ENCODE assay signal across 8 cellular contexts in the genomic region with DNA sequence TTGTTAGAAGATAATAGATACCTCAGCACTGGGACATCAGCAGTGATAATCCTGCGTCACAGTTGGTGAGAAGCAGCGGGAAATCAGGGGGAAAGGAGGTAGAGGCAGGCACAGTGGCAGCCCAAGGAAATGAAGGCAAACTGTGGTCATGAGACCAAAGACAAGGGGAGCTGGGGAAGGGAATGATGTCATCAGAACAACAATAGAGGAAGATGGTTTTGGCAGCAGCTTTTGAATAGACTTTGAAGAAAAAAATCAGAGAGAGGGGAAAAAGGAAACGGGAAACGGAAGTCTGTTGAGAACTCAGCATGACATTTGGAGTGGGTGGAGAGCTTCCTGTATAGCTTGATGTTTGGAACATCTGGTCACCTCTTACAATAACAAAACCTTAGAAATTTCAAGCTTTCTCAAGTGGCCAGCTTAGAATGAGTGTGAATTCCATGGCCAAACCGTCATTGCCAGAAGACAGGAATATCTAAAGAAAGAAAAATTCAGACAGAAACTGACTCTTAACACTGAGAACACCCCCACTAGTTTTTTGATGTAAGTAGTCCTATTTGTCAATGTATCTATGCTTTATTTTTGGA. TPM values are rescaled to one million over a fixed set of nuclear protein-coding genes. Genes with fewer than 3 reads are reported as not detected.
DNase-seq lines count a peak whose midpoint lies in the region; ATAC-seq and TF ChIP-seq lines count a peak whose summit lies in the region.

No MANE protein-coding gene starts in this region.

- peak overlapping the region; percentile 9 for H3K27ac ChIP-seq in CD4-positive, CD25-positive, alpha-beta regulatory T cell (ENCODE audit: insufficient read depth, low read length, poor library complexity, severe bottlenecking)
- H3K27ac ChIP-seq in SK-N-SH (ENCODE audit: low read depth in 2 of 2, low read length in 1 of 2): no peak overlapping the region

- H3K36me3 Mint-ChIP-seq in CD4-positive, CD25-positive, alpha-beta regulatory T cell: no peaks in the 10 kb centered on the region

- H3K27me3 Mint-ChIP-seq in CD4-positive, CD25-positive, alpha-beta regulatory T cell: no peaks in the 10 kb centered on the region

- WGBS in SK-N-SH (ENCODE audit: low lambda C conversion rate): 39% methylated on average over 5 of the region's 5 CpGs

- no peaks in the 10 kb centered on the region for H3K27me3 ChIP-seq in CD4-positive, CD25-positive, alpha-beta regulatory T cell (ENCODE audit: control insufficient read depth, insufficient read depth, low read length)
- peaks cover 5% of the 10 kb centered on the region; the same call in 1 of the 2 replicates for H3K27me3 ChIP-seq in SK-N-SH (ENCODE audit: insufficient read depth)

- TF ChIP-seq RAD21 in SK-N-SH (IDR thresholded peaks at IDR 0.05; ENCODE audit: low read length): no peak

- 0 out of 2 replicates have a peak overlapping the region, but pooled peaks have one; percentile 17 for H3K4me2 ChIP-seq in SK-N-SH

- no peaks in the 10 kb centered on the region for H4K20me1 ChIP-seq in SK-N-SH (ENCODE audit: insufficient read depth)

- H3K4me1 ChIP-seq in CD4-positive, CD25-positive, alpha-beta regulatory T cell (ENCODE audit: control insufficient read depth, insufficient read depth, low read length, poor library complexity, severe bottlenecking): peaks cover 17% of the 10 kb centered on the region
- peaks cover 3 to 4% of the 10 kb centered on the region in 2 experiments; a peak in 2 of 4 replicates for H3K4me1 ChIP-seq in SK-N-SH (ENCODE audit: control insufficient read depth in 1 of 2, insufficient read depth in 2 of 2, low read depth in 1 of 2, low read length in 1 of 2)

- no peak for TF ChIP-seq CTCF in SK-N-SH (IDR thresholded peaks at IDR 0.05)

- peak overlapping the region; percentile 11 to 91 (median 67) for H3K27ac Mint-ChIP-seq in CD4-positive, CD25-positive, alpha-beta regulatory T cell

- H3K4me3 Mint-ChIP-seq in CD4-positive, CD25-positive, alpha-beta regulatory T cell: peak overlapping the region; percentile 1 to 78 (median 54)

- ATAC-seq in CD4-positive, CD25-positive, alpha-beta regulatory T cell (ENCODE audit: low read depth in 2 of 2): peak; percentile 50 to 74
- peak; percentile 70 for ATAC-seq in GM18870 (IDR thresholded peaks at IDR 0.05; ENCODE audit: unreplicated experiment)
- peak; percentile 67 for ATAC-seq in HG03175 (IDR thresholded peaks at IDR 0.05; ENCODE audit: unreplicated experiment)
- peak; percentile 40 for ATAC-seq in esophagus mucosa

- H3K36me3 ChIP-seq in CD4-positive, CD25-positive, alpha-beta regulatory T cell (ENCODE audit: control insufficient read depth, insufficient read depth, low read length): no peaks in the 10 kb centered on the region
- no peaks in the 10 kb centered on the region for H3K36me3 ChIP-seq in SK-N-SH (replicated peaks in 1 of 2; ENCODE audit: control insufficient read depth in 1 of 2, insufficient read depth in 2 of 2, low read length in 1 of 2)

- no peaks in the 10 kb centered on the region for H3F3A ChIP-seq in SK-N-SH (replicated peaks; ENCODE audit: insufficient read depth)

- H3K4me1 Mint-ChIP-seq in CD4-positive, CD25-positive, alpha-beta regulatory T cell: peaks cover 4 to 27% (median 14%) of the 10 kb centered on the region in 4 donors

- H3K9me3 Mint-ChIP-seq in CD4-positive, CD25-positive, alpha-beta regulatory T cell: peaks cover 0 to 3% (median 0%) of the 10 kb centered on the region in 7 donors

- DNase-seq in CD4-positive, CD25-positive, alpha-beta regulatory T cell: peak; percentile 6 to 80 (median 60)
- DNase-seq in SK-N-SH: no peak
- peak; percentile 32 for DNase-seq in renal cortical epithelial cell (ENCODE audit: low read depth)
- DNase-seq in NCI-H510A treated with DMSO at 0.1 percent for 48 hours (lab: John Stamatoyannopoulos, UW): no peak
- DNase-seq in globus pallidus (ENCODE audit: low spot score): no peak

- CTCF ChIA-PET in SK-N-SH (lab: Yijun Ruan, JAX): interaction anchor here (0.6 to 7.8 kb wide), 48 partner anchors 9 to 546 kb away, joined by 3 to 149 read pairs (median 5); a partner anchor contains a TSS

- H3K9me2 ChIP-seq in SK-N-SH: no peaks in the 10 kb centered on the region

- peak overlapping the region; percentile 25 for H2AFZ ChIP-seq in SK-N-SH (ENCODE audit: low read depth)

- H3K9ac ChIP-seq in SK-N-SH: no peak overlapping the region

- peak overlapping the region; percentile 60 for H3K4me3 ChIP-seq in CD4-positive, CD25-positive, alpha-beta regulatory T cell (ENCODE audit: low read depth, low read length)
- H3K4me3 ChIP-seq in SK-N-SH (ENCODE audit: low read depth in 2 of 2, low read length in 1 of 2): no peak overlapping the region

- TF ChIP-seq EP300 in SK-N-SH (IDR thresholded peaks at IDR 0.05; ENCODE audit: borderline replicate concordance in 1 of 2, low read depth in 1 of 2, low read length in 1 of 2): no peak

- H3K79me2 ChIP-seq in SK-N-SH (ENCODE audit: insufficient read depth): no peaks in the 10 kb centered on the region

- no peaks in the 10 kb centered on the region for H3K9me3 ChIP-seq in CD4-positive, CD25-positive, alpha-beta regulatory T cell (ENCODE audit: control insufficient read depth in 2 of 2, low read length in 2 of 2)
- H3K9me3 ChIP-seq in SK-N-SH: no peaks in the 10 kb centered on the region

- POLR2A ChIA-PET in SK-N-SH (lab: Yijun Ruan, JAX): no interaction called here

TF ChIP-seq in SK-N-SH, 30 proteins besides CTCF, POLR2A, EP300 and RAD21:
- TF ChIP-seq JUND (IDR thresholded peaks at IDR 0.05): no peak
- no peak for TF ChIP-seq GABPA (IDR thresholded peaks at IDR 0.05; ENCODE audit: low read depth)
- no peak for TF ChIP-seq YY1 (IDR thresholded peaks at IDR 0.05; ENCODE audit: low read depth)
- TF ChIP-seq FOXM1 (IDR thresholded peaks at IDR 0.05; ENCODE audit: low read depth): no peak
- TF ChIP-seq NRF1 (IDR thresholded peaks at IDR 0.05; ENCODE audit: low read depth, low read length): no peak
- no peak for TF ChIP-seq RCOR1 (IDR thresholded peaks at IDR 0.05; ENCODE audit: low read length)
- TF ChIP-seq NFIC (IDR thresholded peaks at IDR 0.05; ENCODE audit: borderline replicate concordance): no peak
- no peak for TF ChIP-seq SIN3A (IDR thresholded peaks at IDR 0.05; ENCODE audit: borderline replicate concordance, low read depth, low read length)
- TF ChIP-seq CHD2 (IDR thresholded peaks at IDR 0.05; ENCODE audit: low read length, partially characterized antibody): no peak
- TF ChIP-seq, protein P1, sequence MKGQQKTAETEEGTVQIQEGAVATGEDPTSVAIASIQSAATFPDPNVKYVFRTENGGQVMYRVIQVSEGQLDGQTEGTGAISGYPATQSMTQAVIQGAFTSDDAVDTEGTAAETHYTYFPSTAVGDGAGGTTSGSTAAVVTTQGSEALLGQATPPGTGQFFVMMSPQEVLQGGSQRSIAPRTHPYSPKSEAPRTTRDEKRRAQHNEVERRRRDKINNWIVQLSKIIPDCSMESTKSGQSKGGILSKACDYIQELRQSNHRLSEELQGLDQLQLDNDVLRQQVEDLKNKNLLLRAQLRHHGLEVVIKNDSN (IDR thresholded peaks at IDR 0.05; ENCODE audit: borderline replicate concordance, low read depth): no peak
- no peak for TF ChIP-seq GATA2 (CRISPR knock-in tag; IDR thresholded peaks at IDR 0.05)
- no peak for TF ChIP-seq MEF2A (IDR thresholded peaks at IDR 0.05; ENCODE audit: borderline replicate concordance, low read depth)
- no peak for TF ChIP-seq EZH2phosphoT487 (IDR thresholded peaks at IDR 0.05; ENCODE audit: borderline replicate concordance, low read depth)
- TF ChIP-seq, protein P2, sequence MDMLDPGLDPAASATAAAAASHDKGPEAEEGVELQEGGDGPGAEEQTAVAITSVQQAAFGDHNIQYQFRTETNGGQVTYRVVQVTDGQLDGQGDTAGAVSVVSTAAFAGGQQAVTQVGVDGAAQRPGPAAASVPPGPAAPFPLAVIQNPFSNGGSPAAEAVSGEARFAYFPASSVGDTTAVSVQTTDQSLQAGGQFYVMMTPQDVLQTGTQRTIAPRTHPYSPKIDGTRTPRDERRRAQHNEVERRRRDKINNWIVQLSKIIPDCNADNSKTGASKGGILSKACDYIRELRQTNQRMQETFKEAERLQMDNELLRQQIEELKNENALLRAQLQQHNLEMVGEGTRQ (IDR thresholded peaks at IDR 0.05; ENCODE audit: borderline replicate concordance, low read depth, low read length): no peak
- no peak for TF ChIP-seq MXI1 (IDR thresholded peaks at IDR 0.05; ENCODE audit: low read depth, low read length)
- TF ChIP-seq ELF1 (IDR thresholded peaks at IDR 0.05): no peak
- no peak for TF ChIP-seq POLR2AphosphoS5 (IDR thresholded peaks at IDR 0.05; ENCODE audit: low read depth, low read length)

RNA-seq across cellular contexts. Expression of a gene that starts 18.4 kb away (rescaled TPM):
- 4.1 TPM for total RNA-seq in CD4-positive, CD25-positive, alpha-beta regulatory T cell
- 1 to 10 TPM in 2 of 4 donors, under 1 TPM in 2; 0.23 to 2.1 (median 1.2) TPM for polyA plus RNA-seq in CD4-positive, CD25-positive, alpha-beta regulatory T cell
- polyA plus RNA-seq in SK-N-SH (2012; rRNA removed): 6.7 and 7.9 TPM in 2 replicates
- 11.0 and 11.8 TPM in 2 replicates for polyA plus RNA-seq in SK-N-SH (2012; cell fraction: cytosol; rRNA removed)
- 7.0 and 7.1 TPM in 2 replicates for polyA plus RNA-seq in SK-N-SH (2012; cell fraction: nucleus; rRNA removed)
- total RNA-seq in esophagus mucosa: 49.7 TPM
- 173 and 253 TPM in 2 replicates for total RNA-seq in renal cortical epithelial cell

Comparison
In these comparisons a context has a peak if more than half of its experiments do, and no peak if none do; other contexts are left out.
1. DNase-seq: peak in CD4-positive, CD25-positive, alpha-beta regulatory T cell (3 of 3) and renal cortical epithelial cell (single experiment); none in SK-N-SH (single experiment), NCI-H510A treated with DMSO at 0.1 percent for 48 hours (single experiment) and globus pallidus (single experiment).
2. Peak in every context shown above with its lines, with median percentiles within 50 percentile points of each other: ATAC-seq.